ENCODE assay signal across 29 cellular contexts in genomic region chr20:52727740-52728456, GRCh38.
"Had no signal": no experiment of that assay in that cellular context is flagged by ENCODE, and none has a peak within 500 bp of the region (broad histone marks: within the 10 kb centered on the region; RNA-seq: fewer than 3 reads in every experiment).

No MANE protein-coding gene starts in this region.

- ATAC-seq: heart right ventricle; left colon; left lung; lower lobe of right lung; naive thymus-derived CD8-positive, alpha-beta T cell; psoas muscle; sciatic nerve; stimulated activated naive B cell treated with anti-CD40 and anti-IgM and Interleukin-4, amounts not matched to agents 10 μg/mL and 1 μg/mL and 100 μg/mL, for 72 hours; stimulated activated naive CD8-positive, alpha-beta T cell treated with anti-CD3 and anti-CD28 coated beads, Interleukin-15, Interleukin-2, amounts not matched to agents 100 U/mL and 50 U/mL, for 24 hours; upper lobe of right lung had no signal

- H3K36me3 Mint-ChIP-seq: stimulated activated naive B cell treated with anti-CD40 and anti-IgM and Interleukin-4, amounts not matched to agents 10 μg/mL and 1 μg/mL and 100 μg/mL, for 72 hours had no signal

- H3K4me3 Mint-ChIP-seq: naive thymus-derived CD8-positive, alpha-beta T cell; nephron; neural crest cell; stimulated activated naive B cell treated with anti-CD40 and anti-IgM and Interleukin-4, amounts not matched to agents 10 μg/mL and 1 μg/mL and 100 μg/mL, for 72 hours had no signal

- H3K36me3 ChIP-seq: heart right ventricle, left lung, lower lobe of right lung, neutrophil, right atrium auricular region, stomach, thoracic aorta, tibial artery, upper lobe of right lung had no signal

- H3K27ac ChIP-seq: heart right ventricle, hepatocyte, left lung, lower lobe of right lung, neutrophil, parathyroid adenoma, psoas muscle, right atrium auricular region, skin epidermis, stomach, thoracic aorta, tibial artery, upper lobe of right lung had no signal

- H3K4me1 Mint-ChIP-seq: nephron; stimulated activated naive B cell treated with anti-CD40 and anti-IgM and Interleukin-4, amounts not matched to agents 10 μg/mL and 1 μg/mL and 100 μg/mL, for 72 hours had no signal

- H3K4me1 ChIP-seq: heart right ventricle, left lung, lower lobe of right lung, parathyroid adenoma, psoas muscle, right atrium auricular region, stomach, tibial artery, upper lobe of right lung had no signal

- H3K4me3 ChIP-seq: heart right ventricle, hepatocyte, left lung, lower lobe of right lung, psoas muscle, right atrium auricular region, skin epidermis, stomach, thoracic aorta, tibial artery, upper lobe of right lung had no signal

- H3K27me3 ChIP-seq: hepatocyte, left lung, neutrophil, right atrium auricular region, stomach, tibial artery, upper lobe of right lung had no signal

- H2AFZ ChIP-seq: hepatocyte, parathyroid adenoma had no signal

- H3K4me2 ChIP-seq: hepatocyte had no signal

- H3K27ac Mint-ChIP-seq: nephron; stimulated activated naive B cell treated with anti-CD40 and anti-IgM and Interleukin-4, amounts not matched to agents 10 μg/mL and 1 μg/mL and 100 μg/mL, for 72 hours had no signal

- H3K9me3 ChIP-seq: lower lobe of right lung, neutrophil, psoas muscle, thoracic aorta, tibial artery, upper lobe of right lung had no signal

- H3K79me2 ChIP-seq: hepatocyte, parathyroid adenoma had no signal

- DNase-seq: heart right ventricle; islet precursor cell; left colon; lower lobe of right lung; mammary epithelial cell; mesenchymal stem cell; naive thymus-derived CD8-positive, alpha-beta T cell; occipital lobe; psoas muscle; stimulated activated CD4-positive, alpha-beta T cell treated with anti-CD3 and anti-CD28 coated beads, Interleukin-12 subunit alpha, Interleukin-12 subunit beta, amount 100 ng/mL, for 4 hours; stimulated activated CD4-positive, alpha-beta T cell treated with anti-CD3 and anti-CD28 coated beads, Interleukin-15, amount 100 ng/mL, for 24 hours; stimulated activated CD4-positive, alpha-beta T cell treated with anti-CD3 and anti-CD28 coated beads, Interleukin-2, amount 100 ng/mL, for 24 hours; stimulated activated CD4-positive, alpha-beta T cell treated with anti-CD3 and anti-CD28 coated beads, Interleukin-4, amount 100 ng/mL, for 1 hour; stimulated activated naive B cell treated with anti-CD40 and anti-IgM and Interleukin-4, amounts not matched to agents 10 μg/mL and 1 μg/mL and 100 μg/mL, for 72 hours; stimulated activated naive CD8-positive, alpha-beta T cell treated with anti-CD3 and anti-CD28 coated beads, Interleukin-15, Interleukin-2, amounts not matched to agents 100 U/mL and 50 U/mL, for 24 hours; stomach; tibial artery; trophoblast cell; upper lobe of right lung had no signal

- H3K27me3 Mint-ChIP-seq: stimulated activated naive B cell treated with anti-CD40 and anti-IgM and Interleukin-4, amounts not matched to agents 10 μg/mL and 1 μg/mL and 100 μg/mL, for 72 hours had no signal
